8 cellular contexts compared by ENCODE assay signal in genomic region chr14:20989464-20989786, GRCh38. TPM values are rescaled to one million over a fixed set of nuclear protein-coding genes. Genes with fewer than 3 reads are reported as not detected.
DNase-seq lines count a peak whose midpoint lies in the region; ATAC-seq, FAIRE-seq and TF ChIP-seq lines count a peak whose summit lies in the region.

No MANE protein-coding gene starts in this region.

- FAIRE-seq in kidney (lab: Jason Lieb, UNC): no peak

- peak overlapping the region; percentile 79 for H3K27ac Mint-ChIP-seq in T-helper 1 cell treated with Interleukin-12 subunit alpha and Interleukin-12 subunit beta and Interleukin-4 antibody, amounts not matched to agents 30 μg/mL and 1 μg/mL, for 36 hours
- H3K27ac Mint-ChIP-seq in activated naive CD8-positive, alpha-beta T cell treated with anti-CD3 and anti-CD28 coated beads for 36 hours: peak overlapping the region; percentile 87

- no peaks in the 10 kb centered on the region for H3K9me3 ChIP-seq in kidney (ENCODE audit: control insufficient read depth in 1 of 2, low read length in 2 of 2)
- no peaks in the 10 kb centered on the region for H3K9me3 ChIP-seq in suprapubic skin

- TF ChIP-seq EP300 in suprapubic skin (IDR thresholded peaks at IDR 0.05): no peak

- H3K4me1 ChIP-seq in kidney (ENCODE audit: control insufficient read depth in 1 of 2, insufficient read depth in 1 of 2, low read depth in 1 of 2, low read length in 2 of 2): peaks cover 13 to 14% of the 10 kb centered on the region in 2 donors
- peaks cover 51% of the 10 kb centered on the region for H3K4me1 ChIP-seq in suprapubic skin

- no peaks in the 10 kb centered on the region for H3K27me3 ChIP-seq in suprapubic skin

- TF ChIP-seq CTCF in kidney (IDR thresholded peaks at IDR 0.05; ENCODE audit: borderline replicate concordance, extremely low read depth, insufficient read depth) (no peak), suprapubic skin (IDR thresholded peaks at IDR 0.05) (no peak)

- ATAC-seq in GM21423 (IDR thresholded peaks at IDR 0.05; ENCODE audit: unreplicated experiment) (no peak), HG03571 (IDR thresholded peaks at IDR 0.05; ENCODE audit: unreplicated experiment) (no peak)

- H3K27me3 Mint-ChIP-seq in T-helper 1 cell treated with Interleukin-12 subunit alpha and Interleukin-12 subunit beta and Interleukin-4 antibody, amounts not matched to agents 30 μg/mL and 1 μg/mL, for 36 hours (ENCODE audit: low read depth): no peaks in the 10 kb centered on the region
- H3K27me3 Mint-ChIP-seq in activated naive CD8-positive, alpha-beta T cell treated with anti-CD3 and anti-CD28 coated beads for 36 hours: no peaks in the 10 kb centered on the region

- H3K9ac ChIP-seq in kidney (ENCODE audit: low read length in 2 of 2): peak overlapping the region in 1 of 2 donors; percentile 63

- DNase-seq in T-helper 1 cell: no peak
- no peak for DNase-seq in activated naive CD8-positive, alpha-beta T cell treated with anti-CD3 and anti-CD28 coated beads for 36 hours
- DNase-seq in kidney: no peak
- no peak for DNase-seq in suprapubic skin (ENCODE audit: low spot score in 2 of 2)
- DNase-seq in NCI-H748 treated with DMSO at 0.1 percent for 48 hours (lab: John Stamatoyannopoulos, UW): no peak

- intact Hi-C loops in kidney (cut with DNase I): no loop called here

- TF ChIP-seq POLR2A in suprapubic skin (IDR thresholded peaks at IDR 0.05): no peak

- H3K27ac ChIP-seq in kidney (ENCODE audit: low read depth in 2 of 2, low read length in 2 of 2) (peak overlapping the region; percentile 20 to 85), suprapubic skin (peak overlapping the region; percentile 89)

- H3K36me3 Mint-ChIP-seq in T-helper 1 cell treated with Interleukin-12 subunit alpha and Interleukin-12 subunit beta and Interleukin-4 antibody, amounts not matched to agents 30 μg/mL and 1 μg/mL, for 36 hours (ENCODE audit: low read depth): peaks cover 22% of the 10 kb centered on the region
- peaks cover 21% of the 10 kb centered on the region for H3K36me3 Mint-ChIP-seq in activated naive CD8-positive, alpha-beta T cell treated with anti-CD3 and anti-CD28 coated beads for 36 hours

- peak overlapping the region; percentile 87 for H3K4me3 Mint-ChIP-seq in T-helper 1 cell treated with Interleukin-12 subunit alpha and Interleukin-12 subunit beta and Interleukin-4 antibody, amounts not matched to agents 30 μg/mL and 1 μg/mL, for 36 hours
- H3K4me3 Mint-ChIP-seq in activated naive CD8-positive, alpha-beta T cell treated with anti-CD3 and anti-CD28 coated beads for 36 hours: peak overlapping the region; percentile 95

- H3K36me3 ChIP-seq in kidney (ENCODE audit: control insufficient read depth in 1 of 2, insufficient read depth in 2 of 2, low read length in 2 of 2) (peaks cover 11 to 17% of the 10 kb centered on the region in 2 donors), suprapubic skin (peaks cover 23% of the 10 kb centered on the region)

- WGBS in suprapubic skin: under 1% methylated on average over 11 of the region's 11 CpGs

- H3K9me3 Mint-ChIP-seq in T-helper 1 cell treated with Interleukin-12 subunit alpha and Interleukin-12 subunit beta and Interleukin-4 antibody, amounts not matched to agents 30 μg/mL and 1 μg/mL, for 36 hours: no peaks in the 10 kb centered on the region
- no peaks in the 10 kb centered on the region for H3K9me3 Mint-ChIP-seq in activated naive CD8-positive, alpha-beta T cell treated with anti-CD3 and anti-CD28 coated beads for 36 hours

- H3K4me1 Mint-ChIP-seq in T-helper 1 cell treated with Interleukin-12 subunit alpha and Interleukin-12 subunit beta and Interleukin-4 antibody, amounts not matched to agents 30 μg/mL and 1 μg/mL, for 36 hours (ENCODE audit: low read depth): peaks cover 18% of the 10 kb centered on the region
- H3K4me1 Mint-ChIP-seq in activated naive CD8-positive, alpha-beta T cell treated with anti-CD3 and anti-CD28 coated beads for 36 hours: peaks cover 13% of the 10 kb centered on the region

- H3K4me3 ChIP-seq in kidney (ENCODE audit: low read length in 2 of 2) (peak overlapping the region; percentile 64 to 93), suprapubic skin (peak overlapping the region; percentile 78)

RNA-seq across cellular contexts. Expression of gene METTL17, which starts 0.4 kb away (rescaled TPM):
- 10 to 100 TPM; 94.1 to 99.1 TPM for total RNA-seq in activated naive CD8-positive, alpha-beta T cell treated with anti-CD3 and anti-CD28 coated beads for 36 hours
- total RNA-seq in kidney (53.2 TPM), suprapubic skin (100 to 1,000 TPM in 2 of 4 donors, 10 to 100 TPM in 2; 64.9 to 332 (median 96.3) TPM)
- polyA plus RNA-seq in kidney (ENCODE audit: insufficient read depth, low read depth, low replicate concordance): 68.6 TPM

RNA-seq across cellular contexts. Expression of gene SLC39A2, which starts 9.7 kb away (rescaled TPM):
- under 1 TPM; 0.36 to 0.54 TPM for total RNA-seq in activated naive CD8-positive, alpha-beta T cell treated with anti-CD3 and anti-CD28 coated beads for 36 hours
- total RNA-seq in kidney: not detected
- polyA plus RNA-seq in kidney (ENCODE audit: insufficient read depth, low read depth, low replicate concordance): not detected
- total RNA-seq in suprapubic skin: 10 to 100 TPM in 3 of 4 donors, 1 to 10 TPM in 1; 5.1 to 46.7 (median 33.7) TPM

RNA-seq across cellular contexts. Expression of gene RNASE2, which starts 34.1 kb away (rescaled TPM):
- total RNA-seq in activated naive CD8-positive, alpha-beta T cell treated with anti-CD3 and anti-CD28 coated beads for 36 hours: not detected
- 4.3 TPM for total RNA-seq in kidney
- polyA plus RNA-seq in kidney (ENCODE audit: insufficient read depth, low read depth, low replicate concordance): 2.4 TPM
- 1 to 10 TPM in 1 of 4 donors, not detected in 3; 1.6 TPM for total RNA-seq in suprapubic skin

RNA-seq across cellular contexts. Expression of gene NDRG2, which starts 35.4 kb away (rescaled TPM):
- total RNA-seq in activated naive CD8-positive, alpha-beta T cell treated with anti-CD3 and anti-CD28 coated beads for 36 hours: 1 to 10 TPM; 4.2 to 4.9 TPM
- total RNA-seq in kidney (86.2 TPM), suprapubic skin (100 to 1,000 TPM; 269 to 433 (median 295) TPM)
- 209 TPM for polyA plus RNA-seq in kidney (ENCODE audit: insufficient read depth, low read depth, low replicate concordance)

RNA-seq across cellular contexts. Expression of gene TPPP2, which starts 40.6 kb away (rescaled TPM):
- not detected for total RNA-seq in activated naive CD8-positive, alpha-beta T cell treated with anti-CD3 and anti-CD28 coated beads for 36 hours
- total RNA-seq in kidney (not detected), suprapubic skin (not detected)
- polyA plus RNA-seq in kidney (ENCODE audit: insufficient read depth, low read depth, low replicate concordance): 1.3 TPM
